Comparison of ENCODE assay signal across 2 cellular contexts in genomic region chr22:37811867-37812266, GRCh38.
TF ChIP-seq lines count a peak whose summit lies in the region.

No MANE protein-coding gene starts in this region.

TF ChIP-seq in HEK293, 187 proteins besides CTCF, POLR2A, EP300 and RAD21:
- no peak for TF ChIP-seq PATZ1 (tag by site-specific recombination; IDR thresholded peaks at IDR 0.05)
- 0 out of 2 replicates have a peak, but pooled peaks have one; percentile 28 for TF ChIP-seq ZNF768 (tag by site-specific recombination; IDR thresholded peaks at IDR 0.05)
- peak; percentile 88 for TF ChIP-seq ZNF121 (tag by site-specific recombination; IDR thresholded peaks at IDR 0.05)
- no peak for TF ChIP-seq ZNF529 (tag by site-specific recombination; IDR thresholded peaks at IDR 0.05; ENCODE audit: insufficient replicate concordance)

TF ChIP-seq in H1, 55 proteins besides CTCF, POLR2A, EP300 and RAD21:
- TF ChIP-seq POLR2AphosphoS5 (IDR thresholded peaks at IDR 0.05; ENCODE audit: low read depth, low read length) (0 out of 2 replicates have a peak, but pooled peaks have one; percentile 31), HDAC2 (IDR thresholded peaks at IDR 0.05; ENCODE audit: borderline replicate concordance in 1 of 2, low read depth in 2 of 2, low read length in 2 of 2) (no peak)
